Comparison of ENCODE assay signal across 22 cellular contexts in the genomic region with DNA sequence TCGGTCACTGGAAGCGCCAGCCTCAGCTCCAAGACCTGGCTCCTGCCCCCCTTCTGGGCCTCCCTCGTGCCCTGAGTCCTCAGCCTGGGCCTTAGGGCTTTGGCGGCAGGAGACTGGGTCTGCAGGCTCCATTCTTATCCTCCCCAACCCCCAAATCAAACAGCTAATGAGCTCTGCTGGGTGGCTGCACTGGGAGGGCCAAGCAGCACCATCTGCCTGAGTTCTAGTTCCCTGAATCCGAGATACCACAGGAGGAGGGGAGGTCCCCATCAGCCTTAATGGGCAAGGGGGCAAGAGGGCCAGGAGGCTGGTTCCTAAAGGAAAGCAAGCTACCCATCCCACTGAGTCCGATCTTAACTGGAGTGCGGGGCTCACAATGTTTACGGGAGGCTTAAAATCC. TPM values are rescaled to one million over a fixed set of nuclear protein-coding genes. Genes with fewer than 3 reads are reported as not detected.
DNase-seq lines count a peak whose midpoint lies in the region; ATAC-seq, FAIRE-seq and TF ChIP-seq lines count a peak whose summit lies in the region.
"Had no signal": no experiment of that assay in that cellular context is flagged by ENCODE, and none has a peak within 500 bp of the region (broad histone marks: within the 10 kb centered on the region; RNA-seq: fewer than 3 reads in every experiment).

No MANE protein-coding gene starts in this region.

- ATAC-seq in GM21786 (IDR thresholded peaks at IDR 0.05; ENCODE audit: unreplicated experiment) (no peak), upper lobe of right lung (no peak)
- ATAC-seq: K562; naive thymus-derived CD8-positive, alpha-beta T cell had no signal

- H3K4me1 ChIP-seq in upper lobe of right lung = no peaks in the 10 kb centered on the region

- H3K27me3 ChIP-seq in upper lobe of right lung = no peaks in the 10 kb centered on the region
- H3K27me3 ChIP-seq: ascending aorta, suprapubic skin had no signal

- no peaks in the 10 kb centered on the region for H3K9me3 ChIP-seq in upper lobe of right lung
- H3K9me3 ChIP-seq: ascending aorta, suprapubic skin had no signal

- H3K4me3 ChIP-seq in upper lobe of right lung = no peak overlapping the region
- H3K4me3 ChIP-seq: ascending aorta, K562, suprapubic skin had no signal

- no peak for FAIRE-seq in frontal cortex (lab: Jason Lieb, UNC)
- FAIRE-seq: K562, RCC 7860, small intestine, TTC549 had no signal

- intact Hi-C loops in upper lobe of right lung (cut with DNase I) = no loop called here

- no peaks in the 10 kb centered on the region for H3K36me3 ChIP-seq in upper lobe of right lung
- H3K36me3 ChIP-seq: ascending aorta, suprapubic skin had no signal

- H3K27ac ChIP-seq in cingulate gyrus (ENCODE audit: low read depth, low read length) (peak overlapping the region; percentile 52), upper lobe of right lung (no peak overlapping the region)
- H3K27ac ChIP-seq: ascending aorta, suprapubic skin had no signal

- peak; percentile 71 for DNase-seq in COR-L47 (lab: John Stamatoyannopoulos, UW)
- peak; percentile 39 for DNase-seq in DMS79 (lab: John Stamatoyannopoulos, UW)
- DNase-seq in NCI-H345 treated with DMSO at 0.1 percent for 48 hours (lab: John Stamatoyannopoulos, UW; ENCODE audit: unreplicated experiment) = peak; percentile 29
- DNase-seq in upper lobe of right lung = no peak
- no peak for DNase-seq in cortex of kidney (lab: John Stamatoyannopoulos, UW)
- DNase-seq in frontal cortex (ENCODE audit: low spot score in 2 of 2) = no peak
- DNase-seq: activated CD4-positive, alpha-beta T cell treated with anti-CD3 and anti-CD28 coated beads, Interleukin-2, amount 10 ng/mL, durations not matched to agents 24 days and 14 days; GDM1; HFFc6; hippocampal formation; kidney glomerular epithelial cell; naive thymus-derived CD8-positive, alpha-beta T cell; small intestine; stimulated activated CD8-positive, alpha-beta memory T cell treated with anti-CD3 and anti-CD28 coated beads, Interleukin-4, amount 100 ng/mL, for 48 hours had no signal

- TF ChIP-seq CTCF in upper lobe of right lung (IDR thresholded peaks at IDR 0.05) = no peak

RNA-seq across cellular contexts. Expression of a gene that starts 52.9 kb away (rescaled TPM):
- 0.67 TPM for total RNA-seq in upper lobe of right lung
- total RNA-seq in frontal cortex = not detected
- total RNA-seq: activated CD4-positive, alpha-beta T cell treated with anti-CD3 and anti-CD28 coated beads, Interleukin-2, amount 10 ng/mL, durations not matched to agents 24 days and 14 days; ascending aorta; HFFc6; progenitor cell of endocrine pancreas had no signal

Comparison
In these comparisons a context has a peak if more than half of its experiments do, and no peak if none do; other contexts are left out.
1. DNase-seq: peak in COR-L47 (single experiment), DMS79 (single experiment) and NCI-H345 treated with DMSO at 0.1 percent for 48 hours (single experiment); none in upper lobe of right lung (single experiment), cortex of kidney (single experiment) and frontal cortex (0 of 2).